ENCODE assay signal across 22 cellular contexts in genomic region chr2:121375621-121376159, GRCh38.
"Had no signal": no experiment of that assay in that cellular context is flagged by ENCODE, and none has a peak within 500 bp of the region (broad histone marks: within the 10 kb centered on the region; RNA-seq: fewer than 3 reads in every experiment).

No MANE protein-coding gene starts in this region.

- H3K27me3 ChIP-seq: gastrocnemius medialis, heart right ventricle, neutrophil, transverse colon had no signal

- ATAC-seq: activated CD4-positive, alpha-beta T cell treated with anti-CD3 and anti-CD28 coated beads for 36 hours; activated CD8-positive, alpha-beta memory T cell treated with anti-CD3 and anti-CD28 coated beads, Interleukin-2, amount 10 ng/mL, durations not matched to agents 7 days and 5 days; activated naive CD8-positive, alpha-beta T cell treated with anti-CD3 and anti-CD28 coated beads, Interleukin-2, amount 50 U/mL, for 24 hours; gastrocnemius medialis; heart right ventricle; left lobe of liver; natural killer cell had no signal

- H3K4me3 ChIP-seq: gastrocnemius medialis, heart right ventricle, SK-N-MC, transverse colon had no signal

- DNase-seq: activated CD4-positive, alpha-beta memory T cell treated with anti-CD3 and anti-CD28 coated beads for 36 hours; activated CD4-positive, alpha-beta T cell treated with anti-CD3 and anti-CD28 coated beads for 36 hours; activated CD8-positive, alpha-beta memory T cell treated with anti-CD3 and anti-CD28 coated beads, Interleukin-2, amount 10 ng/mL, durations not matched to agents 7 days and 5 days; activated naive CD4-positive, alpha-beta T cell treated with anti-CD3 and anti-CD28 coated beads for 36 hours; activated naive CD8-positive, alpha-beta T cell treated with anti-CD3 and anti-CD28 coated beads, Interleukin-2, amount 50 U/mL, for 24 hours; activated T-cell treated with anti-CD3 and anti-CD28 coated beads, Interleukin-2, amount 50 U/mL, for 1 hour; caudate nucleus; cortex of kidney; effector CD8-positive, alpha-beta T cell; gastrocnemius medialis; heart right ventricle; islet precursor cell; mammary epithelial cell; natural killer cell; retina; stimulated activated CD4-positive, alpha-beta T cell treated with anti-CD3 and anti-CD28 coated beads, Interleukin-2, amount 100 ng/mL, for 48 hours; stimulated activated naive CD4-positive, alpha-beta T cell; substantia nigra; transverse colon had no signal

- H3K4me1 ChIP-seq: gastrocnemius medialis had no signal

- H3K27ac ChIP-seq: gastrocnemius medialis, heart right ventricle, neutrophil, SK-N-MC had no signal

- H3K9me3 ChIP-seq: gastrocnemius medialis, heart right ventricle, neutrophil, transverse colon had no signal
